ENCODE assay signal across 1 cellular context in genomic region chr16:4830408-4830807, GRCh38.
TF ChIP-seq lines count a peak whose summit lies in the region.

No MANE protein-coding gene starts in this region.

TF ChIP-seq in HepG2, 621 proteins besides CTCF, POLR2A, EP300 and RAD21:
- TF ChIP-seq KDM6A (CRISPR knock-in tag; IDR thresholded peaks at IDR 0.05; ENCODE audit: low read depth), result no peak
- peak; percentile 20 for TF ChIP-seq RBM22 (optimal IDR thresholded peaks at IDR 0.05; ENCODE audit: low read length)
